Comparison of ENCODE assay signal across 8 cellular contexts in the genomic region with DNA sequence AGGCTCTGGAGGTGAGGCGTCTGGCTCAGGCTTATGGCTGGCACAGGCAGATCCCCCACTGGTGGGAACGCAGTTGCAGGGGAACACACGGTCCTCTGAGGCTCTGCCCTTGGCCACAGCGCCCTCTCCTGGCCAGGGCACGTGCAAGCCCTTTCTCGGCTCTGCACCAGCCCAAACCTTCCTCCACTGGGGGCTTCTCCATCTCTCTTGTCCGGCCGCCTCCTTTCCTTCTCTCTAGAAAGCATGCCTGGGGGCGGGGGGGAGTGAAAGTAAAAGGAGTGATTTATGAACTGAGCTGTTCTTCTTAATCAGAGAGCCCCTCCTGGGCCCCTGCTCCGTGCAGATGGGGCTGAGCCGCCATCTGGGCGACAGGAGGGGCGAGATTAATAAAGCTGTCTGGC. TPM values are rescaled to one million over a fixed set of nuclear protein-coding genes. Genes with fewer than 3 reads are reported as not detected.
A peak's percentile ranks its signal among the peaks of the same experiment; 100 is the strongest.
DNase-seq lines count a peak whose midpoint lies in the region; ATAC-seq and TF ChIP-seq lines count a peak whose summit lies in the region.

No MANE protein-coding gene starts in this region.

- H3K36me3 ChIP-seq in CD8-positive, alpha-beta T cell (ENCODE audit: insufficient read depth, low read length): no peaks in the 10 kb centered on the region
- no peaks in the 10 kb centered on the region for H3K36me3 ChIP-seq in HAP-1 (replicated peaks)
- H3K36me3 ChIP-seq in mucosa of descending colon (ENCODE audit: low read depth): no peaks in the 10 kb centered on the region

- no peaks in the 10 kb centered on the region for H3K9me3 ChIP-seq in CD8-positive, alpha-beta T cell (ENCODE audit: low read length)
- H3K9me3 ChIP-seq in HAP-1 (no peaks in the 10 kb centered on the region), mucosa of descending colon (no peaks in the 10 kb centered on the region)

- POLR2A ChIA-PET in CD8-positive, alpha-beta T cell (lab: Charles Lee): no interaction called here
- POLR2A ChIA-PET in activated CD4-positive, alpha-beta memory T cell treated with anti-CD3 and anti-CD28 coated beads, Interleukin-2, amount 10 ng/mL, durations not matched to agents 7 days and 5 days (lab: Charles Lee): no interaction called here

- no peak overlapping the region for H3K4me3 Mint-ChIP-seq in CD8-positive, alpha-beta T cell
- no peak overlapping the region for H3K4me3 Mint-ChIP-seq in activated CD4-positive, alpha-beta memory T cell treated with anti-CD3 and anti-CD28 coated beads, Interleukin-2, amount 10 ng/mL, durations not matched to agents 7 days and 5 days

- H3K4me1 ChIP-seq in CD8-positive, alpha-beta T cell (ENCODE audit: insufficient read depth, low read length): no peaks in the 10 kb centered on the region
- H3K4me1 ChIP-seq in HAP-1 (no peaks in the 10 kb centered on the region), mucosa of descending colon (ENCODE audit: low read depth) (no peaks in the 10 kb centered on the region)

- peak in 6 of 7 experiments; percentile 48 to 68 (median 53) for DNase-seq in CD8-positive, alpha-beta T cell
- peak; percentile 37 to 86 for DNase-seq in HAP-1 (ENCODE audit: low spot score in 2 of 2)
- peak; percentile 98 for DNase-seq in NCI-H69 (lab: John Stamatoyannopoulos, UW)
- DNase-seq in activated CD4-positive, alpha-beta memory T cell treated with anti-CD3 and anti-CD28 coated beads, Interleukin-2, amount 10 ng/mL, durations not matched to agents 7 days and 5 days: peak; percentile 61
- peak; percentile 89 for DNase-seq in ecto neural progenitor cell (ENCODE audit: low spot score)
- DNase-seq in mucosa of descending colon: peak; percentile 43 to 63 (median 61)
- DNase-seq in stimulated activated CD8-positive, alpha-beta memory T cell treated with anti-CD3 and anti-CD28 coated beads, Interleukin-4, amount 100 ng/mL, for 4 hours (ENCODE audit: low read depth in 2 of 2, low spot score in 1 of 2): peak; percentile 11 to 20
- DNase-seq in occipital lobe (lab: John Stamatoyannopoulos, UW): no peak

- no peaks in the 10 kb centered on the region for H3K27me3 Mint-ChIP-seq in CD8-positive, alpha-beta T cell (ENCODE audit: low read depth)
- no peaks in the 10 kb centered on the region for H3K27me3 Mint-ChIP-seq in activated CD4-positive, alpha-beta memory T cell treated with anti-CD3 and anti-CD28 coated beads, Interleukin-2, amount 10 ng/mL, durations not matched to agents 7 days and 5 days

- H3K36me3 Mint-ChIP-seq in CD8-positive, alpha-beta T cell: peaks cover 4% of the 10 kb centered on the region
- H3K36me3 Mint-ChIP-seq in activated CD4-positive, alpha-beta memory T cell treated with anti-CD3 and anti-CD28 coated beads, Interleukin-2, amount 10 ng/mL, durations not matched to agents 7 days and 5 days (ENCODE audit: low read depth): peaks cover 4% of the 10 kb centered on the region

- CTCF ChIA-PET in CD8-positive, alpha-beta T cell (lab: Charles Lee): interaction anchor here (0.8 to 1.8 kb wide), 7 partner anchors 12 to 267 kb away, joined by 3 to 6 read pairs (median 4); no protein-coding TSS in a partner anchor
- CTCF ChIA-PET in activated CD4-positive, alpha-beta memory T cell treated with anti-CD3 and anti-CD28 coated beads, Interleukin-2, amount 10 ng/mL, durations not matched to agents 7 days and 5 days (lab: Charles Lee): interaction anchor here (1.0 to 1.9 kb wide), 5 partner anchors 17 to 340 kb away, joined by 3 to 7 read pairs (median 4); no protein-coding TSS in a partner anchor

- H3K4me3 ChIP-seq in CD8-positive, alpha-beta T cell (ENCODE audit: low read depth, low read length): no peak overlapping the region
- H3K4me3 ChIP-seq in HAP-1 (no peak overlapping the region), mucosa of descending colon (no peak overlapping the region)

- peak; percentile 55 for ATAC-seq in CD8-positive, alpha-beta T cell
- peak; percentile 75 for ATAC-seq in mucosa of descending colon

- H3K27me3 ChIP-seq in CD8-positive, alpha-beta T cell (ENCODE audit: insufficient read depth, low read length): no peaks in the 10 kb centered on the region
- no peaks in the 10 kb centered on the region for H3K27me3 ChIP-seq in HAP-1 (ENCODE audit: low read depth)

- H3K4me1 Mint-ChIP-seq in CD8-positive, alpha-beta T cell (ENCODE audit: low read depth): no peaks in the 10 kb centered on the region
- H3K4me1 Mint-ChIP-seq in activated CD4-positive, alpha-beta memory T cell treated with anti-CD3 and anti-CD28 coated beads, Interleukin-2, amount 10 ng/mL, durations not matched to agents 7 days and 5 days: no peaks in the 10 kb centered on the region

- H3K27ac Mint-ChIP-seq in CD8-positive, alpha-beta T cell: no peak overlapping the region
- no peak overlapping the region for H3K27ac Mint-ChIP-seq in activated CD4-positive, alpha-beta memory T cell treated with anti-CD3 and anti-CD28 coated beads, Interleukin-2, amount 10 ng/mL, durations not matched to agents 7 days and 5 days

- peak; percentile 54 for TF ChIP-seq CTCF in CD8-positive, alpha-beta T cell (IDR thresholded peaks at IDR 0.05)
- peak; percentile 41 for TF ChIP-seq CTCF in mucosa of descending colon (IDR thresholded peaks at IDR 0.05)

- intact Hi-C loops in CD8-positive, alpha-beta T cell (cut with DNase I, micrococcal nuclease): loop anchor here (1.0 to 5.0 kb wide), 3 partner anchors 167 to 337 kb away; a partner anchor contains a TSS
- intact Hi-C loops in mucosa of descending colon (cut with DNase I, micrococcal nuclease): loop anchor here in 1 of 2 donors (5.0 kb wide), 1 partner anchor 167 kb away; a partner anchor contains a TSS

- no peaks in the 10 kb centered on the region for H3K9me3 Mint-ChIP-seq in CD8-positive, alpha-beta T cell
- H3K9me3 Mint-ChIP-seq in activated CD4-positive, alpha-beta memory T cell treated with anti-CD3 and anti-CD28 coated beads, Interleukin-2, amount 10 ng/mL, durations not matched to agents 7 days and 5 days: no peaks in the 10 kb centered on the region

- H3K27ac ChIP-seq in CD8-positive, alpha-beta T cell (ENCODE audit: low read depth, low read length): no peak overlapping the region

- in situ Hi-C loops in HAP-1 (cut with MboI; ENCODE audit: low sequenced_read_pairs): loop anchor here (5.0 to 10.0 kb wide), 3 partner anchors 167 to 339 kb away; a partner anchor contains a TSS

RNA-seq across cellular contexts. Expression of a gene that starts 56.5 kb away (rescaled TPM):
- 1 to 10 TPM; 4.8 to 6.8 TPM for total RNA-seq in CD8-positive, alpha-beta T cell
- under 1 TPM; 0.73 to 0.81 TPM for total RNA-seq in activated CD4-positive, alpha-beta memory T cell treated with anti-CD3 and anti-CD28 coated beads, Interleukin-2, amount 10 ng/mL, durations not matched to agents 7 days and 5 days
- total RNA-seq in mucosa of descending colon (10 to 100 TPM; 48.4 to 95.9 (median 91.9) TPM), occipital lobe (27.1 TPM)
